Comparison of ENCODE assay signal across 12 cellular contexts in the genomic region with DNA sequence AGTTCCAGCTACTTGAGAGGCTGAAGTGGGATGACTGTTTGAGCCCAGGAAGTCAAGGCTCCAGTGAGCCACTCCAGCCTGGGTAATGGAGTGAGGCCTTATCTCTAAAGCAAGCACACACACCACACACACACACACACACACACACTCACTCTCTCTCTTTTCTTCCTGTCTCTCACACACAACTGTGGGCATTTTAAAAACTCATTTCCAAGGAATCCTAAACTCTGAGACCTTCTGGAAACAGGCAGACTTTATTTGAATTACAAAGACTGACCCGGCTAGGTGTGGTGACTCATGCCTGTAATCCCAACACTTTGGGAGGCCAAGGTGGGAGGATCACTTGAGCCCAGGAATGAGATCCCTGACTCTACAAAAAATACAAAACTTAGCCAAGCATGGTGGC.
DNase-seq lines count a peak whose midpoint lies in the region; TF ChIP-seq lines count a peak whose summit lies in the region.
"Had no signal": no experiment of that assay in that cellular context is flagged by ENCODE, and none has a peak within 500 bp of the region (broad histone marks: within the 10 kb centered on the region; RNA-seq: fewer than 3 reads in every experiment).

No MANE protein-coding gene starts in this region.

- peaks cover 19% of the 10 kb centered on the region for H3K4me1 Mint-ChIP-seq in nephron progenitor cell

- peaks cover 38% of the 10 kb centered on the region for H3K36me3 Mint-ChIP-seq in nephron progenitor cell (ENCODE audit: low read depth)

- no peaks in the 10 kb centered on the region for H3K27me3 Mint-ChIP-seq in nephron progenitor cell (ENCODE audit: low read depth, poor library complexity)
- H3K27me3 Mint-ChIP-seq: CD4-positive, alpha-beta T cell had no signal

- TF ChIP-seq CTCF in epithelial cell of esophagus (IDR thresholded peaks at IDR 0.05; ENCODE audit: insufficient read depth, low read depth, low read length, missing control alignments) (no peak), nephron progenitor cell (IDR thresholded peaks at IDR 0.05) (no peak), GM20000 (IDR thresholded peaks at IDR 0.05; ENCODE audit: extremely low read depth, missing control alignments) (no peak)

- H3K27ac Mint-ChIP-seq in nephron progenitor cell: peak overlapping the region; percentile 93
- H3K27ac Mint-ChIP-seq: CD4-positive, alpha-beta T cell; natural killer cell had no signal

- no peak overlapping the region for H3K4me3 Mint-ChIP-seq in nephron progenitor cell
- H3K4me3 Mint-ChIP-seq: CD4-positive, alpha-beta T cell; natural killer cell had no signal

- no peaks in the 10 kb centered on the region for H3K9me3 Mint-ChIP-seq in nephron progenitor cell
- H3K9me3 Mint-ChIP-seq: CD4-positive, alpha-beta T cell; natural killer cell had no signal

- DNase-seq in ELR (ENCODE audit: low read depth) (peak; percentile 34), NCI-H226 (peak; percentile 90), epithelial cell of esophagus (ENCODE audit: low read depth) (peak; percentile 43), nephron progenitor cell (no peak), NOMO-1 treated with dmso at 0.1 percent for 144 hours (lab: John Stamatoyannopoulos, UW; ENCODE audit: unreplicated experiment) (no peak), GM20000 (ENCODE audit: low spot score) (no peak), CD1c-positive myeloid dendritic cell (ENCODE audit: extremely low spot score) (no peak)
- DNase-seq: CD4-positive, alpha-beta T cell; cerebellar nuclear complex; natural killer cell; NCI-H510A treated with DMSO at 0.1 percent for 48 hours; T1000 had no signal

- no peak overlapping the region for H3K4me3 ChIP-seq in epithelial cell of esophagus (ENCODE audit: low read length)

Comparison
In these comparisons a context has a peak if more than half of its experiments do, and no peak if none do; other contexts are left out.
1. DNase-seq: peak in ELR (single experiment), NCI-H226 (single experiment) and epithelial cell of esophagus (single experiment); none in nephron progenitor cell (single experiment), NOMO-1 treated with dmso at 0.1 percent for 144 hours (single experiment), GM20000 (single experiment) and CD1c-positive myeloid dendritic cell (single experiment).